Comparison of ENCODE assay signal across 10 cellular contexts in the genomic region with DNA sequence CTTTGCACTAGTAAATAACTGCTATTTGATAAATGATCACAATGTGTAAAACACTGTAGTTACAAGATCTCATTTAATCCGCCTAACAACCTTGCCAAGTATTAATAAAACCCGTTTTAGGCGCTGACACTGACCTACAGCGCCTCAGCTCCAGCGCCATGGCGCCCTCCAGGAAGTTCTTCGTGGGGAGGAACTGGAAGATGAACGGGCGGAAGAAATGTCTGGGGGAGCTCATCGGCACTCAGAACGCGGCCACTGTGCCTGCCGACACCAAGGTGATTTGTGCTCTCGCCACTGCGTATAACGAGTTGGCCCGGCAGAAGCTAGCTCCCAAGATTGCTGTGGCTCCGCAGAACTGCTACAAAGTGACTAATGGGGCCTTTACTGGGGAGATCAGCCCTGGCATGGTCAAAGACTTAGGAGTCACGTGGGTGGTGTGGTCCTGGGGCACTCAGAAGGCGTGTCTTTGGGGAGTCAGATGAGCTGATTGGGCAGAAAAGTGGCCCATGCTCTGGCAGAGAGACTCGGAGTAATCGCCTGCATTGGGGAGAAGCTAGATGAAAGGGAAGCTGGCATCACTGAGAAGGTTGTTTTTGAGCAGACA. TPM values are rescaled to one million over a fixed set of nuclear protein-coding genes. Genes with fewer than 3 reads are reported as not detected.
DNase-seq lines count a peak whose midpoint lies in the region; ATAC-seq and TF ChIP-seq lines count a peak whose summit lies in the region.
"Had no signal": no experiment of that assay in that cellular context is flagged by ENCODE, and none has a peak within 500 bp of the region (broad histone marks: within the 10 kb centered on the region; RNA-seq: fewer than 3 reads in every experiment).

No MANE protein-coding gene starts in this region.

- peaks cover 0 to 28% (median 0%) of the 10 kb centered on the region in 3 donors for H3K36me3 Mint-ChIP-seq in CD8-positive, alpha-beta memory T cell
- H3K36me3 Mint-ChIP-seq in neural progenitor cell = peaks cover 3% of the 10 kb centered on the region

- TF ChIP-seq CTCF in KMS-11 (conservative IDR thresholded peaks at IDR 0.05; ENCODE audit: low read depth, low read length) = no peak
- TF ChIP-seq CTCF in coronary artery (IDR thresholded peaks at IDR 0.05) = no peak
- no peak for TF ChIP-seq CTCF in neural progenitor cell (IDR thresholded peaks at IDR 0.05)
- TF ChIP-seq CTCF in tibial artery (IDR thresholded peaks at IDR 0.05) = no peak

- H3K27me3 ChIP-seq in CD8-positive, alpha-beta memory T cell (ENCODE audit: insufficient read depth, low read length, poor library complexity, severe bottlenecking) = no peaks in the 10 kb centered on the region
- H3K27me3 ChIP-seq in KMS-11 (ENCODE audit: insufficient read depth, low read depth) (no peaks in the 10 kb centered on the region), neural progenitor cell (no peaks in the 10 kb centered on the region), tibial artery (peaks cover 0 to 5% of the 10 kb centered on the region in 2 donors)
- H3K27me3 ChIP-seq: upper lobe of left lung had no signal

- H3K36me3 ChIP-seq in CD8-positive, alpha-beta memory T cell (ENCODE audit: insufficient read depth, low read length) = no peaks in the 10 kb centered on the region
- H3K36me3 ChIP-seq in KMS-11 (ENCODE audit: insufficient read depth) (no peaks in the 10 kb centered on the region), neural progenitor cell (no peaks in the 10 kb centered on the region), tibial artery (no peaks in the 10 kb centered on the region)
- H3K36me3 ChIP-seq: upper lobe of left lung had no signal

- peaks cover 6 to 20% of the 10 kb centered on the region in 2 donors for H3K27me3 Mint-ChIP-seq in CD8-positive, alpha-beta memory T cell
- peaks cover 10% of the 10 kb centered on the region for H3K27me3 Mint-ChIP-seq in neural progenitor cell (ENCODE audit: insufficient read depth, low read depth)

- H2AFZ ChIP-seq in KMS-11 (ENCODE audit: low read depth) (no peak overlapping the region), neural progenitor cell (replicated peaks) (no peak overlapping the region)

- H3K4me3 Mint-ChIP-seq in CD8-positive, alpha-beta memory T cell = peak overlapping the region; percentile 65 to 99 (median 96)
- peak overlapping the region; percentile 97 for H3K4me3 Mint-ChIP-seq in neural progenitor cell

- H3K9me3 Mint-ChIP-seq in CD8-positive, alpha-beta memory T cell = no peaks in the 10 kb centered on the region
- no peaks in the 10 kb centered on the region for H3K9me3 Mint-ChIP-seq in neural progenitor cell

- no peak for DNase-seq in CD8-positive, alpha-beta memory T cell
- DNase-seq in coronary artery (ENCODE audit: low spot score) = no peak
- no peak for DNase-seq in neural progenitor cell (ENCODE audit: low spot score)
- no peak for DNase-seq in COLO668 (lab: John Stamatoyannopoulos, UW; ENCODE audit: unreplicated experiment)
- DNase-seq in tibial artery = no peak
- DNase-seq in sciatic nerve (ENCODE audit: low spot score) = no peak
- DNase-seq: activated effector memory CD4-positive, alpha-beta T cell treated with Interleukin-2 at 50 U/mL for 16 hours; upper lobe of left lung had no signal

- intact Hi-C loops in tibial artery (cut with DNase I; ENCODE audit: low total_unique reads) = no loop called here
- intact Hi-C loops in sciatic nerve (cut with DNase I) = no loop called here

- no peak for ATAC-seq in HG03097 (IDR thresholded peaks at IDR 0.05; ENCODE audit: low FRiP score, unreplicated experiment)
- no peak for ATAC-seq in sciatic nerve

- H4K20me1 ChIP-seq in KMS-11 (ENCODE audit: insufficient read depth) = peaks cover 12% of the 10 kb centered on the region
- H4K20me1 ChIP-seq in neural progenitor cell (ENCODE audit: low read depth) = peaks cover 22% of the 10 kb centered on the region

- H3K4me3 ChIP-seq in CD8-positive, alpha-beta memory T cell (ENCODE audit: low read length) = peak overlapping the region; percentile 90
- peak overlapping the region; percentile 42 for H3K4me3 ChIP-seq in KMS-11 (IDR thresholded peaks at IDR 0.05; ENCODE audit: insufficient read depth, low read depth, low read length)
- H3K4me3 ChIP-seq in coronary artery = peak overlapping the region; percentile 88
- peak overlapping the region; percentile 89 for H3K4me3 ChIP-seq in neural progenitor cell
- peak overlapping the region in 1 of 2 donors; percentile 91 for H3K4me3 ChIP-seq in tibial artery

- peaks cover 26 to 38% (median 38%) of the 10 kb centered on the region in 3 donors for H3K4me1 Mint-ChIP-seq in CD8-positive, alpha-beta memory T cell
- H3K4me1 Mint-ChIP-seq in neural progenitor cell = peaks cover 21% of the 10 kb centered on the region

- no peaks in the 10 kb centered on the region for H3K9me3 ChIP-seq in CD8-positive, alpha-beta memory T cell (ENCODE audit: low read length)
- no peaks in the 10 kb centered on the region for H3K9me3 ChIP-seq in neural progenitor cell (ENCODE audit: low read depth)
- H3K9me3 ChIP-seq in tibial artery = no peaks in the 10 kb centered on the region
- H3K9me3 ChIP-seq: upper lobe of left lung had no signal

- H3K79me2 ChIP-seq in KMS-11 (ENCODE audit: insufficient read depth, low read depth) = peaks cover 39% of the 10 kb centered on the region
- peaks cover 40% of the 10 kb centered on the region for H3K79me2 ChIP-seq in neural progenitor cell (ENCODE audit: low read depth)

- H3K4me2 ChIP-seq in KMS-11 (peak overlapping the region; percentile 94), neural progenitor cell (peak overlapping the region; percentile 95)

- H3K27ac ChIP-seq in CD8-positive, alpha-beta memory T cell (ENCODE audit: low read depth, low read length) = no peak overlapping the region
- H3K27ac ChIP-seq in KMS-11 (no peak overlapping the region), coronary artery (no peak overlapping the region), neural progenitor cell (no peak overlapping the region), tibial artery (no peak overlapping the region)

- POLR2A ChIA-PET in CD8-positive, alpha-beta memory T cell (lab: Charles Lee) = no interaction called here

- H3K9ac ChIP-seq in KMS-11 = no peak overlapping the region; the same call in 1 of the 2 replicates
- peak overlapping the region; percentile 78 for H3K9ac ChIP-seq in neural progenitor cell

- peaks cover 15% of the 10 kb centered on the region for H3F3A ChIP-seq in neural progenitor cell (ENCODE audit: low read depth)

- peaks cover 26% of the 10 kb centered on the region for H3K4me1 ChIP-seq in CD8-positive, alpha-beta memory T cell (ENCODE audit: insufficient read depth, low read length)
- H3K4me1 ChIP-seq in KMS-11 (ENCODE audit: low read depth, poor library complexity, severe bottlenecking) (peaks cover 30% of the 10 kb centered on the region), neural progenitor cell (peaks cover 22% of the 10 kb centered on the region), tibial artery (peaks cover 0 to 26% (median 16%) of the 10 kb centered on the region in 4 donors)

- CTCF ChIA-PET in CD8-positive, alpha-beta memory T cell (lab: Charles Lee) = interaction anchor here (0.8 to 1.0 kb wide), 2 partner anchors 33 to 36 kb away, joined by 3 read pairs; no protein-coding TSS in a partner anchor

- peak overlapping the region in 6 of 8 donors; percentile 84 to 99 (median 96) for H3K27ac Mint-ChIP-seq in CD8-positive, alpha-beta memory T cell
- no peak overlapping the region for H3K27ac Mint-ChIP-seq in neural progenitor cell

RNA-seq across cellular contexts. Expression of gene TNPO3, which starts 1.1 kb away (rescaled TPM):
- total RNA-seq in CD8-positive, alpha-beta memory T cell = 10 to 100 TPM; 80.5 to 82.1 TPM
- polyA plus RNA-seq in CD8-positive, alpha-beta memory T cell = 43.1 TPM
- total RNA-seq in neural progenitor cell (ENCODE audit: low replicate concordance) (88.2 and 96.2 TPM in 2 replicates), sciatic nerve (28.6 TPM)
